ENCODE assay signal across 25 cellular contexts in the genomic region with DNA sequence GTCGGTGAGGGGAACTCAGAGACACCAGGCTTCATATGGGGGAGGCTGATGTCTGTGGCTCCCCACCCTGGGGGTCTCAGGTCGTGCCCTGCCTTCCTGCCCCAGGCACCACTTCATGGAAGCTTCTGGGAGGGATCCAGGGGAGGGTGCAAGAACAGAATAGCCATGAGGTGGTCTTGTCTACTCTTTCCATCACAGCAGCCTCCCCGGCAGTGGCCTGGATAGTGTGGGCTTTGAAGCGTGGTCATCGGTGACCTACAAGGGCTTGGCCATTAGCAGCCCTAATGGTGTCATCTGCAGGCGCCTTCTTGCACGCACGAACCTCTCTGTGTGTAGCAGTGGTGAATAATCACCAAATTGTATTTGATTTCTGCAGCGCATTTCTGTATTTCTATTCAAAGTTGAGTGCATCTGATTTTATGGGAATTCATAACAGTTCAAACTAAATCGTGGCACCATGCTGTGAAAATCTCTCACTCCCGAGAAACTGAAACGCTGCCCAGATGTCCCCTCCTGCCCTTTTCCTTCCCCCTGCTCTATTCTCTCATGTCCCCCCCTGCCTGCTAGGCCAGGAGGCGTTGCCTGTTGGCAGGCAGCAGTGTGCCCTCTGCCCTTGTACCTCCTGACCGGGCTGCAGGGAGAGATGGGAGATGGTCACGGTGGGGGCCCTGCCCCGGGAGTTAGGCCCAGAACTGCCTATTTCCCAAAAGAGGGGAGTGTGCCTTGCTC. TPM values are rescaled to one million over a fixed set of nuclear protein-coding genes. Genes with fewer than 3 reads are reported as not detected.
A peak's percentile ranks its signal among the peaks of the same experiment; 100 is the strongest.
DNase-seq lines count a peak whose midpoint lies in the region; ATAC-seq and TF ChIP-seq lines count a peak whose summit lies in the region.
"Had no signal": no experiment of that assay in that cellular context is flagged by ENCODE, and none has a peak within 500 bp of the region (broad histone marks: within the 10 kb centered on the region; RNA-seq: fewer than 3 reads in every experiment).

No MANE protein-coding gene starts in this region.

- H3F3A ChIP-seq in SK-N-SH (replicated peaks; ENCODE audit: insufficient read depth) (no peaks in the 10 kb centered on the region), MM.1S (ENCODE audit: insufficient read depth, low read length) (no peaks in the 10 kb centered on the region)

- POLR2A ChIA-PET in SK-N-SH (lab: Yijun Ruan, JAX): no interaction called here

- peak; percentile 30 for DNase-seq in SK-N-SH
- peak; percentile 23 for DNase-seq in choroid plexus epithelial cell (ENCODE audit: low read depth)
- DNase-seq in neural crest cell (ENCODE audit: low read depth, low spot score): no peak
- no peak for DNase-seq in type B pancreatic cell (ENCODE audit: extremely low spot score, unreplicated experiment)
- no peak for DNase-seq in psoas muscle
- DNase-seq in NOMO-1 treated with dmso at 0.1 percent for 144 hours (lab: John Stamatoyannopoulos, UW; ENCODE audit: unreplicated experiment): no peak
- DNase-seq in MM.1S: no peak
- DNase-seq: activated CD4-positive, alpha-beta T cell treated with anti-CD3 and anti-CD28 coated beads, Interleukin-2, amount 10 ng/mL, durations not matched to agents 7 days and 5 days; activated gamma-delta T cell treated with Interleukin-2 at 50 U/mL for 16 hours; central memory CD4-positive, alpha-beta T cell; effector CD8-positive, alpha-beta T cell; esophagus squamous epithelium; HCEC 1CT; left ventricle myocardium superior; MG63; NCI-H1930; NCI-H446 treated with DMSO at 0.1 percent for 48 hours; occipital lobe; SHP77; uterus had no signal

- H3K79me2 ChIP-seq in SK-N-SH (ENCODE audit: insufficient read depth) (no peaks in the 10 kb centered on the region), MM.1S (ENCODE audit: low read length) (no peaks in the 10 kb centered on the region)

- H3K36me3 ChIP-seq in SK-N-SH (replicated peaks in 1 of 2; ENCODE audit: control insufficient read depth in 1 of 2, insufficient read depth in 2 of 2, low read length in 1 of 2): no peaks in the 10 kb centered on the region
- H3K36me3 ChIP-seq in psoas muscle (ENCODE audit: insufficient read depth in 1 of 2, low read depth in 1 of 2): no peaks in the 10 kb centered on the region
- no peaks in the 10 kb centered on the region for H3K36me3 ChIP-seq in MM.1S (replicated peaks; ENCODE audit: insufficient read depth, low read length)
- H3K36me3 ChIP-seq: BLaER1 treated with 17β-estradiol and CSF1 and Interleukin-3, amounts not matched to agents 10 nM and 100 nM; esophagus squamous epithelium; MG63; uterus had no signal

- H3K4me1 Mint-ChIP-seq in neural crest cell (peaks cover 6% of the 10 kb centered on the region), type B pancreatic cell (ENCODE audit: unreplicated experiment) (peaks cover 41% of the 10 kb centered on the region)
- H3K4me1 Mint-ChIP-seq: activated CD4-positive, alpha-beta T cell treated with anti-CD3 and anti-CD28 coated beads, Interleukin-2, amount 10 ng/mL, durations not matched to agents 7 days and 5 days had no signal

- H3K9me3 ChIP-seq in SK-N-SH (no peaks in the 10 kb centered on the region), psoas muscle (no peaks in the 10 kb centered on the region), MM.1S (replicated peaks; ENCODE audit: insufficient read depth, low read length) (no peaks in the 10 kb centered on the region)
- H3K9me3 ChIP-seq: BLaER1 treated with 17β-estradiol and CSF1 and Interleukin-3, amounts not matched to agents 10 nM and 100 nM; esophagus squamous epithelium; MG63; uterus had no signal

- H3K27me3 Mint-ChIP-seq in neural crest cell (ENCODE audit: low read depth): peaks cover 2% of the 10 kb centered on the region
- peaks cover 16% of the 10 kb centered on the region for H3K27me3 Mint-ChIP-seq in type B pancreatic cell
- H3K27me3 Mint-ChIP-seq: activated CD4-positive, alpha-beta T cell treated with anti-CD3 and anti-CD28 coated beads, Interleukin-2, amount 10 ng/mL, durations not matched to agents 7 days and 5 days had no signal

- TF ChIP-seq CTCF in SK-N-SH (IDR thresholded peaks at IDR 0.05): no peak
- TF ChIP-seq CTCF in choroid plexus epithelial cell (conservative IDR thresholded peaks at IDR 0.05; ENCODE audit: low read depth, low read length): no peak
- no peak for TF ChIP-seq CTCF in neural crest cell (conservative IDR thresholded peaks at IDR 0.05)
- TF ChIP-seq CTCF in type B pancreatic cell (conservative IDR thresholded peaks at IDR 0.05): no peak
- TF ChIP-seq CTCF in psoas muscle (IDR thresholded peaks at IDR 0.05): no peak
- no peak for TF ChIP-seq CTCF in MM.1S (IDR thresholded peaks at IDR 0.05; ENCODE audit: low read length)

- no peaks in the 10 kb centered on the region for H3K4me1 ChIP-seq in SK-N-SH (ENCODE audit: control insufficient read depth in 1 of 2, insufficient read depth in 2 of 2, low read depth in 1 of 2, low read length in 1 of 2)
- no peaks in the 10 kb centered on the region for H3K4me1 ChIP-seq in psoas muscle
- no peaks in the 10 kb centered on the region for H3K4me1 ChIP-seq in MM.1S (ENCODE audit: low read length)
- H3K4me1 ChIP-seq: uterus had no signal

- no peak overlapping the region for H2AFZ ChIP-seq in SK-N-SH (ENCODE audit: low read depth)
- H2AFZ ChIP-seq in MM.1S (ENCODE audit: low read length): no peak overlapping the region

- H3K27ac ChIP-seq in SK-N-SH (ENCODE audit: low read depth in 2 of 2, low read length in 1 of 2): no peak overlapping the region
- H3K27ac ChIP-seq in psoas muscle: no peak overlapping the region
- no peak overlapping the region for H3K27ac ChIP-seq in MM.1S (ENCODE audit: low read length)
- H3K27ac ChIP-seq: BLaER1 treated with 17β-estradiol and CSF1 and Interleukin-3, amounts not matched to agents 10 nM and 100 nM; esophagus squamous epithelium; HL-60; uterus had no signal

- H3K4me3 ChIP-seq in SK-N-SH (ENCODE audit: low read depth in 2 of 2, low read length in 1 of 2) (no peak overlapping the region), choroid plexus epithelial cell (ENCODE audit: low read depth, low read length) (no peak overlapping the region), psoas muscle (no peak overlapping the region), MM.1S (ENCODE audit: low read length) (no peak overlapping the region)
- H3K4me3 ChIP-seq: BLaER1 treated with 17β-estradiol and CSF1 and Interleukin-3, amounts not matched to agents 10 nM and 100 nM; esophagus squamous epithelium; GM12878; MG63; uterus had no signal

- H3K4me3 Mint-ChIP-seq in neural crest cell: no peak overlapping the region
- peak overlapping the region; percentile 15 for H3K4me3 Mint-ChIP-seq in type B pancreatic cell
- H3K4me3 Mint-ChIP-seq: activated CD4-positive, alpha-beta T cell treated with anti-CD3 and anti-CD28 coated beads, Interleukin-2, amount 10 ng/mL, durations not matched to agents 7 days and 5 days had no signal

- no peak for ATAC-seq in SK-N-SH treated with all-trans-retinoic acid at 6 μM for 48 hours
- ATAC-seq in psoas muscle: no peak
- ATAC-seq: GM12878, left ventricle myocardium superior had no signal

- no peak for TF ChIP-seq EP300 in SK-N-SH (IDR thresholded peaks at IDR 0.05; ENCODE audit: borderline replicate concordance in 1 of 2, low read depth in 1 of 2, low read length in 1 of 2)

- H3K9me2 ChIP-seq in SK-N-SH: no peaks in the 10 kb centered on the region
- H3K9me2 ChIP-seq in MM.1S (replicated peaks; ENCODE audit: insufficient read depth, low read length): no peaks in the 10 kb centered on the region

- H3K27ac Mint-ChIP-seq in neural crest cell (ENCODE audit: unreplicated experiment): peak overlapping the region; percentile 54
- peak overlapping the region; percentile 32 for H3K27ac Mint-ChIP-seq in type B pancreatic cell
- H3K27ac Mint-ChIP-seq: activated CD4-positive, alpha-beta T cell treated with anti-CD3 and anti-CD28 coated beads, Interleukin-2, amount 10 ng/mL, durations not matched to agents 7 days and 5 days had no signal

- H3K9me3 Mint-ChIP-seq in neural crest cell (no peaks in the 10 kb centered on the region), type B pancreatic cell (no peaks in the 10 kb centered on the region)
- H3K9me3 Mint-ChIP-seq: activated CD4-positive, alpha-beta T cell treated with anti-CD3 and anti-CD28 coated beads, Interleukin-2, amount 10 ng/mL, durations not matched to agents 7 days and 5 days; IgD-negative memory B cell had no signal

- intact Hi-C loops in psoas muscle (cut with DNase I): no loop called here

- H3K9ac ChIP-seq in SK-N-SH (no peak overlapping the region), MM.1S (ENCODE audit: low read length) (no peak overlapping the region)
- H3K9ac ChIP-seq: BLaER1 treated with 17β-estradiol and CSF1 and Interleukin-3, amounts not matched to agents 10 nM and 100 nM had no signal

- no peaks in the 10 kb centered on the region for H3K27me3 ChIP-seq in SK-N-SH (ENCODE audit: insufficient read depth)
- H3K27me3 ChIP-seq in psoas muscle (ENCODE audit: insufficient read depth in 3 of 3, low read length in 2 of 3): no peaks in the 10 kb centered on the region
- peaks cover 11% of the 10 kb centered on the region for H3K27me3 ChIP-seq in MM.1S (replicated peaks; ENCODE audit: insufficient read depth, low read length)
- H3K27me3 ChIP-seq: BLaER1 treated with 17β-estradiol and CSF1 and Interleukin-3, amounts not matched to agents 10 nM and 100 nM; esophagus squamous epithelium; MG63; uterus had no signal

- H3K36me3 Mint-ChIP-seq in neural crest cell (ENCODE audit: low read depth) (no peaks in the 10 kb centered on the region), type B pancreatic cell (no peaks in the 10 kb centered on the region)

- H4K20me1 ChIP-seq in SK-N-SH (ENCODE audit: insufficient read depth) (no peaks in the 10 kb centered on the region), MM.1S (ENCODE audit: insufficient read depth, low read length) (no peaks in the 10 kb centered on the region)
- H4K20me1 ChIP-seq: BLaER1 treated with 17β-estradiol and CSF1 and Interleukin-3, amounts not matched to agents 10 nM and 100 nM had no signal

- CTCF ChIA-PET in SK-N-SH (lab: Yijun Ruan, JAX): interaction anchor here (0.7 to 1.0 kb wide), 3 partner anchors 14 to 35 kb away, joined by 3 read pairs; no protein-coding TSS in a partner anchor

- TF ChIP-seq RAD21 in SK-N-SH (IDR thresholded peaks at IDR 0.05; ENCODE audit: low read length): no peak

- no peak overlapping the region for H3K4me2 ChIP-seq in SK-N-SH
- no peak overlapping the region for H3K4me2 ChIP-seq in MM.1S (ENCODE audit: low read depth, low read length)
- H3K4me2 ChIP-seq: BLaER1 treated with 17β-estradiol and CSF1 and Interleukin-3, amounts not matched to agents 10 nM and 100 nM had no signal

- WGBS in SK-N-SH (ENCODE audit: low lambda C conversion rate): 64% methylated on average over 15 of the region's 16 CpGs
- WGBS in psoas muscle, 3 donors: 37 to 54% (median 43%) methylated on average over 16 of the region's 16 CpGs

RNA-seq across cellular contexts. Expression of gene CDH23, which starts 34.7 kb away (rescaled TPM):
- polyA plus RNA-seq in SK-N-SH (2012; rRNA removed) (0.03 and 0.18 TPM in 2 replicates), psoas muscle (1 to 10 TPM in 2 of 3 donors, under 1 TPM in 1; 1.00 to 1.2 (median 1.0) TPM)
- 0.03 and 0.05 TPM in 2 replicates for polyA plus RNA-seq in SK-N-SH (2012; cell fraction: cytosol; rRNA removed)
- polyA plus RNA-seq in SK-N-SH (2012; cell fraction: nucleus; rRNA removed): 0.04 and 0.12 TPM in 2 replicates
- total RNA-seq in neural crest cell (2.0 and 2.6 TPM in 2 replicates), type B pancreatic cell (ENCODE audit: low replicate concordance) (7.4 and 9.4 TPM in 2 replicates), psoas muscle (1 to 10 TPM; 1.9 to 3.8 (median 2.6) TPM)
- polyA plus RNA-seq: IgD-negative memory B cell had no signal

Comparison
In these comparisons a context has a peak if more than half of its experiments do, and no peak if none do; other contexts are left out.
1. DNase-seq: peak in SK-N-SH (single experiment) and choroid plexus epithelial cell (single experiment); none in neural crest cell (single experiment), type B pancreatic cell (single experiment), psoas muscle (0 of 2), NOMO-1 treated with dmso at 0.1 percent for 144 hours (single experiment) and MM.1S (single experiment).